ENCODE assay signal across 15 cellular contexts in genomic region chr19:11191934-11192333, GRCh38. TPM values are rescaled to one million over a fixed set of nuclear protein-coding genes. Genes with fewer than 3 reads are reported as not detected.
DNase-seq lines count a peak whose midpoint lies in the region; ATAC-seq, FAIRE-seq and TF ChIP-seq lines count a peak whose summit lies in the region.
"Had no signal": no experiment of that assay in that cellular context is flagged by ENCODE, and none has a peak within 500 bp of the region (broad histone marks: within the 10 kb centered on the region; RNA-seq: fewer than 3 reads in every experiment).

No MANE protein-coding gene starts in this region.

- H3K27me3 Mint-ChIP-seq in endodermal cell (ENCODE audit: insufficient read depth), result no peaks in the 10 kb centered on the region

- 64 to 65% methylated on average over 5 of the region's 5 CpGs for WGBS in endodermal cell (ENCODE audit: insufficient coverage in 1 of 2, insufficient read length in 1 of 2), 2 experiments

- no peaks in the 10 kb centered on the region for H3K9me3 Mint-ChIP-seq in endodermal cell
- H3K9me3 Mint-ChIP-seq: activated naive CD8-positive, alpha-beta T cell treated with anti-CD3 and anti-CD28 coated beads, Interleukin-2, amount 10 ng/mL, durations not matched to agents 7 days and 5 days; CD4-positive, CD25-positive, alpha-beta regulatory T cell; mesothelial cell of epicardium had no signal

- intact Hi-C loops in lower lobe of right lung (cut with DNase I), result no loop called here

- TF ChIP-seq CTCF in lower lobe of right lung (IDR thresholded peaks at IDR 0.05), result no peak
- no peak for TF ChIP-seq CTCF in endodermal cell (conservative IDR thresholded peaks at IDR 0.05)

- H3K27ac ChIP-seq in lower lobe of right lung (peak overlapping the region; percentile 43), subcutaneous abdominal adipose tissue (ENCODE audit: low read depth, low read length) (peak overlapping the region; percentile 81), endodermal cell (ENCODE audit: low read depth, low read length) (no peak overlapping the region)

- H3K4me1 Mint-ChIP-seq in endodermal cell, result peaks cover 3% of the 10 kb centered on the region

- H3K27me3 ChIP-seq in adipocyte (replicated peaks; ENCODE audit: control insufficient read depth, insufficient read depth, low read length), result no peaks in the 10 kb centered on the region
- no peaks in the 10 kb centered on the region for H3K27me3 ChIP-seq in lower lobe of right lung (ENCODE audit: low read depth)
- no peaks in the 10 kb centered on the region for H3K27me3 ChIP-seq in subcutaneous abdominal adipose tissue (ENCODE audit: control insufficient read depth in 5 of 5, insufficient read depth in 4 of 5, low read length in 5 of 5)
- no peaks in the 10 kb centered on the region for H3K27me3 ChIP-seq in endodermal cell (ENCODE audit: control insufficient read depth, insufficient read depth, low read length, poor library complexity, severe bottlenecking)

- ATAC-seq in lower lobe of right lung, result no peak
- ATAC-seq: activated CD4-positive, CD25-positive, alpha-beta regulatory T cell treated with anti-CD3 and anti-CD28 coated beads, Interleukin-2, amount 50 U/mL, for 24 hours had no signal

- H3K9ac ChIP-seq in adipocyte (ENCODE audit: low read length) (peak overlapping the region; percentile 49), subcutaneous abdominal adipose tissue (ENCODE audit: low read length in 5 of 5) (no peak overlapping the region), endodermal cell (ENCODE audit: extremely low read depth, low read length, poor library complexity, severe bottlenecking) (no peak overlapping the region)

- DNase-seq in GM19239 (ENCODE audit: insufficient read length, low spot score) (no peak), adipocyte (ENCODE audit: low read depth) (no peak), lower lobe of right lung (no peak), epidermal melanocyte (ENCODE audit: insufficient read length, low spot score) (no peak), HK-2 (ENCODE audit: unreplicated experiment) (no peak), endodermal cell (no peak)
- DNase-seq: activated naive CD8-positive, alpha-beta T cell treated with anti-CD3 and anti-CD28 coated beads, Interleukin-2, amount 10 ng/mL, durations not matched to agents 7 days and 5 days; CD4-positive, CD25-positive, alpha-beta regulatory T cell; cerebellar nuclear complex; NCI-H1048; NCI-H2227 treated with DMSO at 0.1 percent for 48 hours had no signal

- peak; percentile 62 for FAIRE-seq in GM19239 (lab: Jason Lieb, UNC)

- H3K9me3 ChIP-seq in adipocyte (ENCODE audit: control insufficient read depth, low read length) (no peaks in the 10 kb centered on the region), lower lobe of right lung (no peaks in the 10 kb centered on the region), subcutaneous abdominal adipose tissue (ENCODE audit: control insufficient read depth in 5 of 5, low read length in 5 of 5) (no peaks in the 10 kb centered on the region), endodermal cell (ENCODE audit: control insufficient read depth, low read length) (no peaks in the 10 kb centered on the region)

- no peak overlapping the region for H3K4me3 Mint-ChIP-seq in endodermal cell
- H3K4me3 Mint-ChIP-seq: activated naive CD8-positive, alpha-beta T cell treated with anti-CD3 and anti-CD28 coated beads, Interleukin-2, amount 10 ng/mL, durations not matched to agents 7 days and 5 days; CD4-positive, CD25-positive, alpha-beta regulatory T cell; mesothelial cell of epicardium had no signal

- H3K4me1 ChIP-seq in adipocyte (ENCODE audit: control insufficient read depth, insufficient read depth, low read length) (peaks cover 59% of the 10 kb centered on the region), lower lobe of right lung (peaks cover 64% of the 10 kb centered on the region), subcutaneous abdominal adipose tissue (ENCODE audit: control insufficient read depth in 5 of 5, insufficient read depth in 5 of 5, low read length in 5 of 5) (peaks cover 8 to 75% (median 67%) of the 10 kb centered on the region in 5 donors), endodermal cell (ENCODE audit: control insufficient read depth, insufficient read depth, low read length) (no peaks in the 10 kb centered on the region)

- H3K36me3 Mint-ChIP-seq in endodermal cell (ENCODE audit: low read depth), result peaks cover 37% of the 10 kb centered on the region
- H3K36me3 Mint-ChIP-seq: activated naive CD8-positive, alpha-beta T cell treated with anti-CD3 and anti-CD28 coated beads, Interleukin-2, amount 10 ng/mL, durations not matched to agents 7 days and 5 days; CD4-positive, CD25-positive, alpha-beta regulatory T cell had no signal

- H3K36me3 ChIP-seq in adipocyte (ENCODE audit: control insufficient read depth, insufficient read depth, low read length, severe bottlenecking), result peaks cover 52% of the 10 kb centered on the region
- H3K36me3 ChIP-seq in lower lobe of right lung, result peaks cover 67% of the 10 kb centered on the region
- peaks cover 0 to 50% (median 37%) of the 10 kb centered on the region in 5 donors for H3K36me3 ChIP-seq in subcutaneous abdominal adipose tissue (ENCODE audit: control insufficient read depth in 5 of 5, insufficient read depth in 5 of 5, low read length in 5 of 5)
- peaks cover 18% of the 10 kb centered on the region for H3K36me3 ChIP-seq in endodermal cell (ENCODE audit: control insufficient read depth, insufficient read depth, low read length)

- H3K4me3 ChIP-seq in adipocyte (ENCODE audit: low read length) (peak overlapping the region; percentile 65), lower lobe of right lung (peak overlapping the region; percentile 6), subcutaneous abdominal adipose tissue (ENCODE audit: low read depth in 1 of 5, low read length in 5 of 5) (peak overlapping the region in 1 of 5 donors; percentile 30), endodermal cell (ENCODE audit: low read length) (no peak overlapping the region)

- no peak overlapping the region for H3K27ac Mint-ChIP-seq in endodermal cell
- H3K27ac Mint-ChIP-seq: activated naive CD8-positive, alpha-beta T cell treated with anti-CD3 and anti-CD28 coated beads, Interleukin-2, amount 10 ng/mL, durations not matched to agents 7 days and 5 days; CD4-positive, CD25-positive, alpha-beta regulatory T cell; mesothelial cell of epicardium had no signal

RNA-seq across cellular contexts. Expression of gene KANK2, which starts 5.4 kb away (rescaled TPM):
- total RNA-seq in lower lobe of right lung (191 TPM), endodermal cell (10 to 100 TPM; 74.2 to 87.7 TPM)
- polyA plus RNA-seq in endodermal cell (2013, experiment 1 of 2), result 27.0 TPM
- 29.6 TPM for polyA plus RNA-seq in endodermal cell (2013, experiment 2 of 2)

RNA-seq across cellular contexts. Expression of gene SPC24, which starts 36.4 kb away (rescaled TPM):
- total RNA-seq in lower lobe of right lung (1.8 TPM), endodermal cell (10 to 100 TPM; 35.4 to 50.0 TPM)
- 29.9 TPM for polyA plus RNA-seq in endodermal cell (2013, experiment 1 of 2)
- polyA plus RNA-seq in endodermal cell (2013, experiment 2 of 2), result 34.5 TPM

RNA-seq across cellular contexts. Expression of gene ANGPTL8, which starts 47.5 kb away (rescaled TPM):
- total RNA-seq in lower lobe of right lung, result not detected
- total RNA-seq in endodermal cell, result not detected
- polyA plus RNA-seq in endodermal cell (2013, experiment 1 of 2), result not detected
- polyA plus RNA-seq in endodermal cell (2013, experiment 2 of 2), result not detected
- total RNA-seq: activated naive CD8-positive, alpha-beta T cell treated with anti-CD3 and anti-CD28 coated beads, Interleukin-2, amount 10 ng/mL, durations not matched to agents 7 days and 5 days; CD4-positive, CD25-positive, alpha-beta regulatory T cell; urinary bladder had no signal
- polyA plus RNA-seq: CD4-positive, CD25-positive, alpha-beta regulatory T cell had no signal

Comparison
In these comparisons a context has a peak if more than half of its experiments do, and no peak if none do; other contexts are left out.
1. RNA of gene SPC24, which starts 36.4 kb away (total RNA-seq): 35.4 to 50.0 TPM in endodermal cell; 1.8 TPM in lower lobe of right lung (single experiment); every median in the first group is over 10 times any median in the second.